ENCODE assay signal across 1 cellular context in the genomic region with DNA sequence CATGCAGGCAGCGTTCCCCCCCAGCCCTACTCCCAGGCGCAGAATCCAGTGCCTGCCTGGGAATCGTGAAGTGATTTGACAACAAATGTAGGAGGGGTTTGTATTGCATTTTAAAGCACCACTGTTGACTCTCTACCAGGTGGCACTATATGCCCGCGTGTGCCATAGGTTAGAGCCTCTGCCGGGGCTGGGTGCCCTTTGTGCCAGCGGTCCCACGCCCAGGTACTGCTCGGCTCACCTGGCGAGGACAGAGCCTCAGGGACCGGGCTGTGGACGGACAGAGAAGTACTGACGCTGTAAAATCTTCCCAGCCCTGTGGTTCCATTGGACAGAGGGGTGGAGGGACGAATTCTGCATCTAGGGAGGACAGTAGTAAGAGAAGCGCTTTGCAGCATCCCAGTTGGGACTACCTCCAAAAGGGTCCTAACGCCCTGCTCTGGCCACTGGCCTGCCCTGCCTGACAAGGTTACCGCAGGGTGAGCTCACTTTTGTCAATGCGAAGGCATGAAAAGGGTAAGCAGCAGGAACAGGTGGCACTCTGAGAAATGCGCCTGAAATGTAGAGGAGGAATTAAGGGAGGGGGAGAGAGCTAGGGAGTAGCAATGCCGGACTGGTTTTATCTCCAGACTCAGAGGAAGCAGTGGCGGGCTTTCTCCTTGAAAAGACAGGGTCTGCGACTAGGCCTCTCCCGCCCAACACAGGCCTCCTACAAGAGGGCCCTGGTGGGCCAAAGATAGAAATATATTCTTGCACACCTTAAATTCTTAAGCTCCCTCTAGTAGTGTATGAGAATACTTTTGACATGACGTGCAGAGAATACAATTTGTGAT.
TF ChIP-seq lines count a peak whose summit lies in the region.

No MANE protein-coding gene starts in this region.

TF ChIP-seq in IMR-90, 13 proteins besides CTCF, POLR2A, EP300 and RAD21 (continued from another document):
- TF ChIP-seq, protein P1, sequence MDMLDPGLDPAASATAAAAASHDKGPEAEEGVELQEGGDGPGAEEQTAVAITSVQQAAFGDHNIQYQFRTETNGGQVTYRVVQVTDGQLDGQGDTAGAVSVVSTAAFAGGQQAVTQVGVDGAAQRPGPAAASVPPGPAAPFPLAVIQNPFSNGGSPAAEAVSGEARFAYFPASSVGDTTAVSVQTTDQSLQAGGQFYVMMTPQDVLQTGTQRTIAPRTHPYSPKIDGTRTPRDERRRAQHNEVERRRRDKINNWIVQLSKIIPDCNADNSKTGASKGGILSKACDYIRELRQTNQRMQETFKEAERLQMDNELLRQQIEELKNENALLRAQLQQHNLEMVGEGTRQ (IDR thresholded peaks at IDR 0.05; ENCODE audit: low read depth, low read length), result no peak
- no peak for TF ChIP-seq BHLHE40 (IDR thresholded peaks at IDR 0.05; ENCODE audit: low read depth, low read length)
- no peak for TF ChIP-seq MAZ (IDR thresholded peaks at IDR 0.05; ENCODE audit: borderline replicate concordance, low read depth, low read length)
- no peak for TF ChIP-seq SMC3 (IDR thresholded peaks at IDR 0.05; ENCODE audit: low read depth, low read length)
- no peak for TF ChIP-seq RCOR1 (IDR thresholded peaks at IDR 0.05; ENCODE audit: insufficient replicate concordance, low read length)
